Comparison of ENCODE assay signal across 20 cellular contexts in genomic region chr1:211493133-211493864, GRCh38. TPM values are rescaled to one million over a fixed set of nuclear protein-coding genes. Genes with fewer than 3 reads are reported as not detected.
DNase-seq lines count a peak whose midpoint lies in the region; ATAC-seq and TF ChIP-seq lines count a peak whose summit lies in the region.
"Had no signal": no experiment of that assay in that cellular context is flagged by ENCODE, and none has a peak within 500 bp of the region (broad histone marks: within the 10 kb centered on the region; RNA-seq: fewer than 3 reads in every experiment).

No MANE protein-coding gene starts in this region.

- CTCF ChIA-PET in HEK293 (lab: Yijun Ruan, JAX) = interaction anchor here (0.6 to 2.1 kb wide), 2 partner anchors 16 to 396 kb away, joined by 6 to 7 read pairs; no protein-coding TSS in a partner anchor

- H3K4me3 ChIP-seq in BE2C (ENCODE audit: low read depth, low read length) (0 out of 2 replicates have a peak overlapping the region, but pooled peaks have one; percentile 0), HEK293 (ENCODE audit: low read depth, low read length) (no peak overlapping the region), neuronal stem cell (ENCODE audit: low read length in 2 of 2) (no peak overlapping the region)
- H3K4me3 ChIP-seq: BLaER1 treated with 17β-estradiol and CSF1 and Interleukin-3, amounts not matched to agents 10 nM and 100 nM; GM12878 had no signal

- peak overlapping the region in 3 of 5 experiments; percentile 34 to 68 (median 45) for H3K27ac Mint-ChIP-seq in brain

- H3K4ac ChIP-seq in neuronal stem cell (ENCODE audit: low read length) = no peak overlapping the region

- no peaks in the 10 kb centered on the region for H3K79me1 ChIP-seq in neuronal stem cell (ENCODE audit: low read depth, low read length)

- peak overlapping the region; percentile 21 for H3K18ac ChIP-seq in neuronal stem cell (ENCODE audit: low read length)

- no CpG with 5 or more reads among the region's 5 CpGs for WGBS in neuronal stem cell (ENCODE audit: extremely low coverage in 2 of 2, insufficient read length in 2 of 2, insufficient replicate concordance in 1 of 2), 2 donors

- no peak for TF ChIP-seq CTCF in BE2C (IDR thresholded peaks at IDR 0.05; ENCODE audit: low read depth, low read length)
- TF ChIP-seq CTCF in HEK293 (tag by site-specific recombination; IDR thresholded peaks at IDR 0.05) = no peak
- TF ChIP-seq CTCF in brain (conservative IDR thresholded peaks at IDR 0.05) = no peak

- peaks cover 46% of the 10 kb centered on the region for H3K4me1 ChIP-seq in BE2C
- H3K4me1 ChIP-seq in HEK293 (ENCODE audit: control insufficient read depth, insufficient read depth, low read length) = no peaks in the 10 kb centered on the region
- peaks cover 0 to 29% of the 10 kb centered on the region in 2 donors for H3K4me1 ChIP-seq in neuronal stem cell (ENCODE audit: control insufficient read depth in 2 of 2, insufficient read depth in 1 of 2, low read depth in 1 of 2, low read length in 2 of 2)

- no peak for ATAC-seq in GM18909 (IDR thresholded peaks at IDR 0.05; ENCODE audit: poor library complexity, unreplicated experiment)
- ATAC-seq in HG02610 (IDR thresholded peaks at IDR 0.05; ENCODE audit: unreplicated experiment) = no peak
- ATAC-seq: GM12878 had no signal

- no peak overlapping the region for H4K91ac ChIP-seq in neuronal stem cell (ENCODE audit: low read depth, low read length, poor library complexity)

- DNase-seq in BE2C (peak; percentile 37), neuronal stem cell (ENCODE audit: low spot score) (no peak), Ammon's horn (ENCODE audit: low spot score) (no peak)
- DNase-seq: CD4-positive, alpha-beta memory T cell; DND-41; Karpas-422; NCI-H1694; NCI-H2081; NCI-H2171; NCI-H446; NCI-H526 treated with DMSO at 0.1 percent for 48 hours; SIG-M5 had no signal

- no peak overlapping the region for H2AFZ ChIP-seq in neuronal stem cell (ENCODE audit: low read length)

- H3K9ac ChIP-seq in neuronal stem cell (ENCODE audit: low read depth, low read length, poor library complexity) = no peak overlapping the region
- H3K9ac ChIP-seq: BLaER1 treated with 17β-estradiol and CSF1 and Interleukin-3, amounts not matched to agents 10 nM and 100 nM had no signal

- H2BK12ac ChIP-seq in neuronal stem cell (ENCODE audit: low read length) = no peak overlapping the region

- no peak overlapping the region for H3K4me3 Mint-ChIP-seq in brain
- H3K4me3 Mint-ChIP-seq: CD4-positive, alpha-beta memory T cell; IgD-negative memory B cell had no signal

- peak overlapping the region; percentile 12 for H2BK120ac ChIP-seq in neuronal stem cell (ENCODE audit: low read depth, low read length)

- no peak overlapping the region for H2BK15ac ChIP-seq in neuronal stem cell (ENCODE audit: low read length)

- H3K14ac ChIP-seq in neuronal stem cell (ENCODE audit: low read length) = no peak overlapping the region

- peaks cover 54% of the 10 kb centered on the region for H3K4me1 Mint-ChIP-seq in brain
- H3K4me1 Mint-ChIP-seq: IgD-negative memory B cell had no signal

- H3K27ac ChIP-seq in HEK293 (ENCODE audit: extremely low read depth, low read depth, low read length) (no peak overlapping the region), neuronal stem cell (replicated peaks; ENCODE audit: low read length) (no peak overlapping the region)
- H3K27ac ChIP-seq: BLaER1 treated with 17β-estradiol and CSF1 and Interleukin-3, amounts not matched to agents 10 nM and 100 nM; RWPE1 had no signal

- H3K23ac ChIP-seq in neuronal stem cell (ENCODE audit: low read depth, low read length, poor library complexity) = no peak overlapping the region

- H3K36me3 Mint-ChIP-seq in brain = no peaks in the 10 kb centered on the region
- H3K36me3 Mint-ChIP-seq: CD4-positive, alpha-beta memory T cell; IgD-negative memory B cell had no signal

- peaks cover under 1% of the 10 kb centered on the region for H3K27me3 Mint-ChIP-seq in brain
- H3K27me3 Mint-ChIP-seq: CD4-positive, alpha-beta memory T cell had no signal

- H4K8ac ChIP-seq in neuronal stem cell (ENCODE audit: low read depth, low read length) = no peak overlapping the region

- H3K4me2 ChIP-seq in neuronal stem cell (ENCODE audit: insufficient read depth, low read length, poor library complexity, severe bottlenecking) = no peak overlapping the region

- H3K9me3 ChIP-seq in BE2C = no peaks in the 10 kb centered on the region
- H3K9me3 ChIP-seq in HEK293 (ENCODE audit: control insufficient read depth, insufficient read depth, low read depth, low read length) = no peaks in the 10 kb centered on the region
- H3K9me3 ChIP-seq in neuronal stem cell (replicated peaks in 1 of 2; ENCODE audit: control insufficient read depth in 2 of 2, insufficient read depth in 1 of 2, low read depth in 1 of 2, low read length in 2 of 2) = no peaks in the 10 kb centered on the region
- H3K9me3 ChIP-seq: BLaER1 treated with 17β-estradiol and CSF1 and Interleukin-3, amounts not matched to agents 10 nM and 100 nM had no signal

- peaks cover 0 to 3% (median 0%) of the 10 kb centered on the region in 5 experiments for H3K9me3 Mint-ChIP-seq in brain
- H3K9me3 Mint-ChIP-seq: CD4-positive, alpha-beta memory T cell; IgD-negative memory B cell had no signal

- peak overlapping the region; percentile 31 for H2BK5ac ChIP-seq in neuronal stem cell (ENCODE audit: low read length)

- H3K27me3 ChIP-seq in BE2C (no peaks in the 10 kb centered on the region), neuronal stem cell (ENCODE audit: control insufficient read depth in 3 of 3, insufficient read depth in 3 of 3, low read depth in 1 of 3, low read length in 3 of 3) (peaks cover 0 to 41% (median 0%) of the 10 kb centered on the region in 3 experiments)
- H3K27me3 ChIP-seq: BLaER1 treated with 17β-estradiol and CSF1 and Interleukin-3, amounts not matched to agents 10 nM and 100 nM had no signal

- POLR2A ChIA-PET in HEK293 (lab: Yijun Ruan, JAX) = no interaction called here

- peak overlapping the region; percentile 0 for H2AK5ac ChIP-seq in neuronal stem cell (ENCODE audit: low read depth, low read length)

- H3K36me3 ChIP-seq in BE2C (no peaks in the 10 kb centered on the region), HEK293 (ENCODE audit: control insufficient read depth in 2 of 2, insufficient read depth in 1 of 2, low read length in 2 of 2) (no peaks in the 10 kb centered on the region), neuronal stem cell (replicated peaks in 1 of 2; ENCODE audit: control insufficient read depth in 2 of 2, insufficient read depth in 2 of 2, low read length in 2 of 2) (no peaks in the 10 kb centered on the region)
- H3K36me3 ChIP-seq: BLaER1 treated with 17β-estradiol and CSF1 and Interleukin-3, amounts not matched to agents 10 nM and 100 nM had no signal

TF ChIP-seq in HEK293, 187 proteins besides CTCF, POLR2A, EP300 and RAD21:
- no peak for TF ChIP-seq AEBP2 (tag by site-specific recombination; IDR thresholded peaks at IDR 0.05; ENCODE audit: borderline replicate concordance)
- 0 out of 2 replicates have a peak, but pooled peaks have one; percentile 40 for TF ChIP-seq ZNF335 (tag by site-specific recombination; conservative IDR thresholded peaks at IDR 0.05)

RNA-seq across cellular contexts. Expression of gene RD3, which starts 1.3 kb away (rescaled TPM):
- 3.4 TPM for polyA plus RNA-seq in BE2C (2012; ENCODE audit: insufficient read depth, insufficient read length, low read depth)
- polyA plus RNA-seq in brain (ENCODE audit: insufficient read depth, low read depth, low replicate concordance) = 1.4 TPM
- 4.2 TPM for polyA plus RNA-seq in neuronal stem cell (2013, experiment 1 of 2)
- polyA plus RNA-seq in neuronal stem cell (2013, experiment 2 of 2) = 4.3 TPM
- polyA plus RNA-seq: CD4-positive, alpha-beta memory T cell; GM12878; IgD-negative memory B cell had no signal
